Comparison of ENCODE assay signal across 1 cellular context in genomic region chr19:40598121-40598917, GRCh38.
A peak's percentile ranks its signal among the peaks of the same experiment; 100 is the strongest.
TF ChIP-seq lines count a peak whose summit lies in the region.

No MANE protein-coding gene starts in this region.

TF ChIP-seq in HepG2, 621 proteins besides CTCF, POLR2A, EP300 and RAD21 (continues in another document):
- no peak for TF ChIP-seq ZNF24 (IDR thresholded peaks at IDR 0.05)
- TF ChIP-seq KDM2A (CRISPR knock-in tag; IDR thresholded peaks at IDR 0.05; ENCODE audit: borderline replicate concordance, low read depth): peak; percentile 82; the same call in 1 of the 2 replicates
- TF ChIP-seq RERE (CRISPR knock-in tag; IDR thresholded peaks at IDR 0.05; ENCODE audit: low read depth): no peak
- TF ChIP-seq ZSCAN25 (CRISPR knock-in tag; IDR thresholded peaks at IDR 0.05): 0 out of 2 replicates have a peak, but pooled peaks have one; percentile 26
- TF ChIP-seq ARID3A (IDR thresholded peaks at IDR 0.05; ENCODE audit: low read depth, low read length): 0 out of 2 replicates have a peak, but pooled peaks have one; percentile 13
- no peak for TF ChIP-seq RCOR2 (CRISPR knock-in tag; IDR thresholded peaks at IDR 0.05)
- no peak for TF ChIP-seq MEIS2 (CRISPR knock-in tag; IDR thresholded peaks at IDR 0.05)
- TF ChIP-seq SP5 (CRISPR knock-in tag; IDR thresholded peaks at IDR 0.05; ENCODE audit: borderline replicate concordance, low read depth): 0 out of 2 replicates have a peak, but pooled peaks have one; percentile 42
- TF ChIP-seq, protein P1, sequence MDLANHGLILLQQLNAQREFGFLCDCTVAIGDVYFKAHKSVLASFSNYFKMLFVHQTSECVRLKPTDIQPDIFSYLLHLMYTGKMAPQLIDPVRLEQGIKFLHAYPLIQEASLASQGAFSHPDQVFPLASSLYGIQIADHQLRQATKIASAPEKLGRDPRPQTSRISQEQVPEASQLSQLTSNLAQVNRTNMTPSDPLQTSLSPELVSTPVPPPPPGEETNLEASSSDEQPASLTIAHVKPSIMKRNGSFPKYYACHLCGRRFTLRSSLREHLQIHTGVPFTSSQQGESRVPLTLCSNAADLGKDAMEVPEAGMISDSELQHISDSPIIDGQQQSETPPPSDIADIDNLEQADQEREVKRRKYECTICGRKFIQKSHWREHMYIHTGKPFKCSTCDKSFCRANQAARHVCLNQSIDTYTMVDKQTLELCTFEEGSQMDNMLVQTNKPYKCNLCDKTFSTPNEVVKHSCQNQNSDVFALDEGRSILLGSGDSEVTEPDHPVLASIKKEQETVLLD (CRISPR knock-in tag; IDR thresholded peaks at IDR 0.05; ENCODE audit: low read depth): no peak
- TF ChIP-seq, protein P2, sequence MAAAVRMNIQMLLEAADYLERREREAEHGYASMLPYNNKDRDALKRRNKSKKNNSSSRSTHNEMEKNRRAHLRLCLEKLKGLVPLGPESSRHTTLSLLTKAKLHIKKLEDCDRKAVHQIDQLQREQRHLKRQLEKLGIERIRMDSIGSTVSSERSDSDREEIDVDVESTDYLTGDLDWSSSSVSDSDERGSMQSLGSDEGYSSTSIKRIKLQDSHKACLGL (CRISPR knock-in tag; IDR thresholded peaks at IDR 0.05): no peak
- peak; percentile 44; the same call in 1 of the 2 replicates for TF ChIP-seq SMC3 (IDR thresholded peaks at IDR 0.05; ENCODE audit: low read length)
- no peak for TF ChIP-seq EEA1 (CRISPR knock-in tag; IDR thresholded peaks at IDR 0.05; ENCODE audit: borderline replicate concordance)
- 0 out of 2 replicates have a peak, but pooled peaks have one; percentile 20 for TF ChIP-seq SAP130 (CRISPR knock-in tag; IDR thresholded peaks at IDR 0.05; ENCODE audit: low read depth)
- no peak for TF ChIP-seq ZNF124 (CRISPR knock-in tag; IDR thresholded peaks at IDR 0.05)
- TF ChIP-seq BHLHE40 (IDR thresholded peaks at IDR 0.05; ENCODE audit: low read length): no peak
- TF ChIP-seq HES4 (CRISPR knock-in tag; IDR thresholded peaks at IDR 0.05; ENCODE audit: borderline replicate concordance): no peak
- no peak for TF ChIP-seq ZNF674 (CRISPR knock-in tag; IDR thresholded peaks at IDR 0.05; ENCODE audit: low read depth)
- TF ChIP-seq SALL1 (CRISPR knock-in tag; IDR thresholded peaks at IDR 0.05): peak; percentile 53; the same call in 1 of the 2 replicates
- TF ChIP-seq ERF (CRISPR knock-in tag; IDR thresholded peaks at IDR 0.05): peak; percentile 41; the same call in 1 of the 2 replicates
- no peak for TF ChIP-seq POLR2AphosphoS5 (IDR thresholded peaks at IDR 0.05; ENCODE audit: low read depth, low read length)
- TF ChIP-seq ZNF296 (CRISPR knock-in tag; conservative IDR thresholded peaks at IDR 0.05): no peak
- TF ChIP-seq MAZ (IDR thresholded peaks at IDR 0.05; ENCODE audit: borderline replicate concordance, low read depth, low read length): no peak
- TF ChIP-seq MAZ (CRISPR knock-in tag; IDR thresholded peaks at IDR 0.05; ENCODE audit: low read depth): 0 out of 2 replicates have a peak, but pooled peaks have one; percentile 42
- peak; percentile 32; the same call in 1 of the 2 replicates for TF ChIP-seq FOSL2 (CRISPR knock-in tag; IDR thresholded peaks at IDR 0.05)
- TF ChIP-seq ELF1 (CRISPR knock-in tag; IDR thresholded peaks at IDR 0.05): no peak
- peak; percentile 82 for TF ChIP-seq XRCC5 (optimal IDR thresholded peaks at IDR 0.05; ENCODE audit: low read length)
- TF ChIP-seq ZNF101 (CRISPR knock-in tag; IDR thresholded peaks at IDR 0.05; ENCODE audit: borderline replicate concordance, low read depth): no peak
- TF ChIP-seq, protein P3, sequence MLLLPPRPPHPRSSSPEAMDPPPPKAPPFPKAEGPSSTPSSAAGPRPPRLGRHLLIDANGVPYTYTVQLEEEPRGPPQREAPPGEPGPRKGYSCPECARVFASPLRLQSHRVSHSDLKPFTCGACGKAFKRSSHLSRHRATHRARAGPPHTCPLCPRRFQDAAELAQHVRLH (CRISPR knock-in tag; IDR thresholded peaks at IDR 0.05; ENCODE audit: borderline replicate concordance, low read depth): 0 out of 2 replicates have a peak, but pooled peaks have one; percentile 30
- TF ChIP-seq BORCS8-MEF2B (CRISPR knock-in tag; IDR thresholded peaks at IDR 0.05): 0 out of 2 replicates have a peak, but pooled peaks have one; percentile 18
- no peak for TF ChIP-seq ZNF468 (CRISPR knock-in tag; IDR thresholded peaks at IDR 0.05)
- no peak for TF ChIP-seq SMYD3 (CRISPR knock-in tag; IDR thresholded peaks at IDR 0.05)
- TF ChIP-seq RBM39 (IDR thresholded peaks at IDR 0.05; ENCODE audit: low read depth, low read length, poor library complexity, severe bottlenecking): peak; percentile 41
- TF ChIP-seq, protein P4, sequence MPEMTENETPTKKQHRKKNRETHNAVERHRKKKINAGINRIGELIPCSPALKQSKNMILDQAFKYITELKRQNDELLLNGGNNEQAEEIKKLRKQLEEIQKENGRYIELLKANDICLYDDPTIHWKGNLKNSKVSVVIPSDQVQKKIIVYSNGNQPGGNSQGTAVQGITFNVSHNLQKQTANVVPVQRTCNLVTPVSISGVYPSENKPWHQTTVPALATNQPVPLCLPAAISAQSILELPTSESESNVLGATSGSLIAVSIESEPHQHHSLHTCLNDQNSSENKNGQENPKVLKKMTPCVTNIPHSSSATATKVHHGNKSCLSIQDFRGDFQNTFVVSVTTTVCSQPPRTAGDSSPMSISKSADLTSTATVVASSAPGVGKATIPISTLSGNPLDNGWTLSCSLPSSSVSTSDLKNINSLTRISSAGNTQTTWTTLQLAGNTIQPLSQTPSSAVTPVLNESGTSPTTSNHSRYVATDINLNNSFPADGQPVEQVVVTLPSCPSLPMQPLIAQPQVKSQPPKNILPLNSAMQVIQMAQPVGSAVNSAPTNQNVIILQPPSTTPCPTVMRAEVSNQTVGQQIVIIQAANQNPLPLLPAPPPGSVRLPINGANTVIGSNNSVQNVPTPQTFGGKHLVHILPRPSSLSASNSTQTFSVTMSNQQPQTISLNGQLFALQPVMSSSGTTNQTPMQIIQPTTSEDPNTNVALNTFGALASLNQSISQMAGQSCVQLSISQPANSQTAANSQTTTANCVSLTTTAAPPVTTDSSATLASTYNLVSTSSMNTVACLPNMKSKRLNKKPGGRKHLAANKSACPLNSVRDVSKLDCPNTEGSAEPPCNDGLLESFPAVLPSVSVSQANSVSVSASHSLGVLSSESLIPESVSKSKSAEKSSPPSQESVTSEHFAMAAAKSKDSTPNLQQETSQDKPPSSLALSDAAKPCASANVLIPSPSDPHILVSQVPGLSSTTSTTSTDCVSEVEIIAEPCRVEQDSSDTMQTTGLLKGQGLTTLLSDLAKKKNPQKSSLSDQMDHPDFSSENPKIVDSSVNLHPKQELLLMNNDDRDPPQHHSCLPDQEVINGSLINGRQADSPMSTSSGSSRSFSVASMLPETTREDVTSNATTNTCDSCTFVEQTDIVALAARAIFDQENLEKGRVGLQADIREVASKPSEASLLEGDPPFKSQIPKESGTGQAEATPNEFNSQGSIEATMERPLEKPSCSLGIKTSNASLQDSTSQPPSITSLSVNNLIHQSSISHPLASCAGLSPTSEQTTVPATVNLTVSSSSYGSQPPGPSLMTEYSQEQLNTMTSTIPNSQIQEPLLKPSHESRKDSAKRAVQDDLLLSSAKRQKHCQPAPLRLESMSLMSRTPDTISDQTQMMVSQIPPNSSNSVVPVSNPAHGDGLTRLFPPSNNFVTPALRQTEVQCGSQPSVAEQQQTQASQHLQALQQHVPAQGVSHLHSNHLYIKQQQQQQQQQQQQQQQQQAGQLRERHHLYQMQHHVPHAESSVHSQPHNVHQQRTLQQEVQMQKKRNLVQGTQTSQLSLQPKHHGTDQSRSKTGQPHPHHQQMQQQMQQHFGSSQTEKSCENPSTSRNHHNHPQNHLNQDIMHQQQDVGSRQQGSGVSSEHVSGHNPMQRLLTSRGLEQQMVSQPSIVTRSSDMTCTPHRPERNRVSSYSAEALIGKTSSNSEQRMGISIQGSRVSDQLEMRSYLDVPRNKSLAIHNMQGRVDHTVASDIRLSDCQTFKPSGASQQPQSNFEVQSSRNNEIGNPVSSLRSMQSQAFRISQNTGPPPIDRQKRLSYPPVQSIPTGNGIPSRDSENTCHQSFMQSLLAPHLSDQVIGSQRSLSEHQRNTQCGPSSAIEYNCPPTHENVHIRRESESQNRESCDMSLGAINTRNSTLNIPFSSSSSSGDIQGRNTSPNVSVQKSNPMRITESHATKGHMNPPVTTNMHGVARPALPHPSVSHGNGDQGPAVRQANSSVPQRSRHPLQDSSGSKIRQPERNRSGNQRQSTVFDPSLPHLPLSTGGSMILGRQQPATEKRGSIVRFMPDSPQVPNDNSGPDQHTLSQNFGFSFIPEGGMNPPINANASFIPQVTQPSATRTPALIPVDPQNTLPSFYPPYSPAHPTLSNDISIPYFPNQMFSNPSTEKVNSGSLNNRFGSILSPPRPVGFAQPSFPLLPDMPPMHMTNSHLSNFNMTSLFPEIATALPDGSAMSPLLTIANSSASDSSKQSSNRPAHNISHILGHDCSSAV (CRISPR knock-in tag; IDR thresholded peaks at IDR 0.05; ENCODE audit: borderline replicate concordance): no peak
- TF ChIP-seq ELF3 (CRISPR knock-in tag; IDR thresholded peaks at IDR 0.05): peak; percentile 20; the same call in 1 of the 2 replicates
- peak; percentile 63 for TF ChIP-seq ZNF777 (CRISPR knock-in tag; IDR thresholded peaks at IDR 0.05)
- 0 out of 2 replicates have a peak, but pooled peaks have one; percentile 42 for TF ChIP-seq SP4 (CRISPR knock-in tag; IDR thresholded peaks at IDR 0.05)
- 0 out of 2 replicates have a peak, but pooled peaks have one; percentile 40 for TF ChIP-seq HOXA5 (CRISPR knock-in tag; IDR thresholded peaks at IDR 0.05)
- TF ChIP-seq PRDM10 (CRISPR knock-in tag; IDR thresholded peaks at IDR 0.05; ENCODE audit: low read depth): peak; percentile 74; the same call in 1 of the 2 replicates
